ENCODE assay signal across 8 cellular contexts in the genomic region with DNA sequence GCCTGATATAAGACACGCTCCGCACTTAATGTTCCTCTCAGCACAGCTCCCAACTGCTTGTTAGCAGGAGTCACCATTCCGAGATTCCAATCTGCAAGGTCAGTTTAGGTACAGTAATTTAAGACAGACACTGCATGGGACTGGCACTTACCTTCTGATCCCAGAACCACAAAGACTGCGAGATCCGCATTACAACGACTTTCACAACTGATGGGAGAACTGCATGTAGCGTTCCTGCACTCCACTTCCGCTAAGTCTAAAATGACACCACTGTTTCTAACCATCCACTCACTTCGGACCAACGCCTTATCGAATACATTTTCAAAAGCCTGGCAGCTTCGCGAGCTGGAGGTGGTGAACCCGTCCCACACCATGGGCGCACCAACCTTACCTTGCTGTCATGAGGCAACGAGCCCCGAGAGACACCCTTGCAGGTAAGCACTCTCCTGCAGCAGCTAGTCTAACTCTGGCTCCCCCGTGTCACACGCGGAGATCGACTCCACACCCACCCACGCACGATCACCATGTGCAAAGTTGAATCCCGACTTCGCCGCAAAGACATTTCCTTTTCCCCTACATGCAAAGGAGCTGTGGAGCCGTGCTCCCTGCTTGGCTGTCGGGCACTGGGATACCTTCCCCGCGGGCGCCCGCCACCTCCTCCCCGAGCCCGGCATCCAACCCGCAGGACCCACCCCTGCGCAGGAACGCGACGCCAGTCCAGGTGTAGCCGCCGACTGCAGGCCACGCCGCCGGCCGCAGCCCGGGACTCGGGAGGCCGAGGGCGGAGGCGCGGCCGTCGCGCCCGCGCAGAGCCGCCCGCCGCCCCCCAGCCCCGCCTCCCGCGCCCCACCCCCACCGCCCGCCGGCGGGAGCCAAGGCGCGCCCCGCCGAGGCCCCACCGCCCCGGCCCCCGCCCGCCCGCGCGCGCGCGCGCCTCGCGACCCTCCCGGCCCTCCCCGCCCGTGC. TPM values are rescaled to one million over a fixed set of nuclear protein-coding genes. Genes with fewer than 3 reads are reported as not detected.
DNase-seq lines count a peak whose midpoint lies in the region; ATAC-seq and TF ChIP-seq lines count a peak whose summit lies in the region.

No MANE protein-coding gene starts in this region.

- H3K79me2 ChIP-seq in neural progenitor cell (ENCODE audit: low read depth), result peaks cover 93% of the 10 kb centered on the region

- no peaks in the 10 kb centered on the region for H3K27me3 ChIP-seq in CD8-positive, alpha-beta memory T cell (ENCODE audit: insufficient read depth, low read length, poor library complexity, severe bottlenecking)
- no peaks in the 10 kb centered on the region for H3K27me3 ChIP-seq in Peyer's patch
- no peaks in the 10 kb centered on the region for H3K27me3 ChIP-seq in neural progenitor cell
- H3K27me3 ChIP-seq in subcutaneous abdominal adipose tissue (ENCODE audit: control insufficient read depth in 5 of 5, insufficient read depth in 4 of 5, low read length in 5 of 5), result no peaks in the 10 kb centered on the region

- H3K4me1 Mint-ChIP-seq in CD8-positive, alpha-beta memory T cell, result peaks cover 50 to 82% (median 69%) of the 10 kb centered on the region in 3 donors
- peaks cover 25% of the 10 kb centered on the region for H3K4me1 Mint-ChIP-seq in neural progenitor cell

- POLR2A ChIA-PET in CD8-positive, alpha-beta memory T cell (lab: Charles Lee), result interaction anchor here (3.4 kb wide), 1 partner anchor 66 kb away, joined by 18 read pairs; a partner anchor contains a TSS

- H3K9me3 Mint-ChIP-seq in CD8-positive, alpha-beta memory T cell, result no peaks in the 10 kb centered on the region
- no peaks in the 10 kb centered on the region for H3K9me3 Mint-ChIP-seq in neural progenitor cell

- no peaks in the 10 kb centered on the region for H3K36me3 ChIP-seq in CD8-positive, alpha-beta memory T cell (ENCODE audit: insufficient read depth, low read length)
- no peaks in the 10 kb centered on the region for H3K36me3 ChIP-seq in Peyer's patch
- H3K36me3 ChIP-seq in neural progenitor cell, result no peaks in the 10 kb centered on the region
- H3K36me3 ChIP-seq in subcutaneous abdominal adipose tissue (ENCODE audit: control insufficient read depth in 5 of 5, insufficient read depth in 5 of 5, low read length in 5 of 5), result peaks cover 0 to under 1% (median 0%) of the 10 kb centered on the region in 5 donors

- H3K27me3 Mint-ChIP-seq in CD8-positive, alpha-beta memory T cell, result no peaks in the 10 kb centered on the region
- H3K27me3 Mint-ChIP-seq in neural progenitor cell (ENCODE audit: insufficient read depth, low read depth), result peaks cover 2% of the 10 kb centered on the region

- no peaks in the 10 kb centered on the region for H3K9me3 ChIP-seq in CD8-positive, alpha-beta memory T cell (ENCODE audit: low read length)
- H3K9me3 ChIP-seq in Peyer's patch (no peaks in the 10 kb centered on the region), neural progenitor cell (ENCODE audit: low read depth) (no peaks in the 10 kb centered on the region), subcutaneous abdominal adipose tissue (ENCODE audit: control insufficient read depth in 5 of 5, low read length in 5 of 5) (no peaks in the 10 kb centered on the region)

- peak overlapping the region; percentile 71 for H3K27ac ChIP-seq in CD8-positive, alpha-beta memory T cell (ENCODE audit: low read depth, low read length)
- H3K27ac ChIP-seq in Peyer's patch, result peak overlapping the region; percentile 91 to 99 (median 95)
- peak overlapping the region; percentile 75 for H3K27ac ChIP-seq in neural progenitor cell
- peak overlapping the region; percentile 84 for H3K27ac ChIP-seq in subcutaneous abdominal adipose tissue (ENCODE audit: low read depth, low read length)

- DNase-seq in CD8-positive, alpha-beta memory T cell, result peak; percentile 25 to 64 (median 41)
- DNase-seq in HK-2 (ENCODE audit: unreplicated experiment), result peak; percentile 56
- DNase-seq in Peyer's patch, result peak; percentile 47 to 82 (median 68)
- DNase-seq in activated T-helper 9 cell treated with anti-CD3 and anti-CD28 coated beads, Interleukin-2, amount 50 U/mL, for 16 hours (ENCODE audit: low read depth), result peak; percentile 20
- DNase-seq in fibroblast of the aortic adventitia (ENCODE audit: low read depth), result peak; percentile 49
- peak; percentile 85 for DNase-seq in neural progenitor cell (ENCODE audit: low spot score)

- ATAC-seq in GM19455 (IDR thresholded peaks at IDR 0.05; ENCODE audit: unreplicated experiment), result peak; percentile 44

- TF ChIP-seq POLR2A in Peyer's patch (IDR thresholded peaks at IDR 0.05), result no peak

- CTCF ChIA-PET in CD8-positive, alpha-beta memory T cell (lab: Charles Lee), result interaction anchor here (1.1 to 4.5 kb wide), 3 partner anchors 8 to 67 kb away, joined by 3 to 19 read pairs (median 5); a partner anchor contains a TSS

- H3K4me1 ChIP-seq in CD8-positive, alpha-beta memory T cell (ENCODE audit: insufficient read depth, low read length), result peaks cover 38% of the 10 kb centered on the region
- H3K4me1 ChIP-seq in Peyer's patch (peaks cover 0 to 23% (median 9%) of the 10 kb centered on the region in 4 donors), neural progenitor cell (peaks cover 16% of the 10 kb centered on the region), subcutaneous abdominal adipose tissue (ENCODE audit: control insufficient read depth in 5 of 5, insufficient read depth in 5 of 5, low read length in 5 of 5) (peaks cover 4 to 63% (median 51%) of the 10 kb centered on the region in 5 donors)

- peaks cover 0 to 22% (median 0%) of the 10 kb centered on the region in 3 donors for H3K36me3 Mint-ChIP-seq in CD8-positive, alpha-beta memory T cell
- peaks cover 3% of the 10 kb centered on the region for H3K36me3 Mint-ChIP-seq in neural progenitor cell

- H3K9ac ChIP-seq in neural progenitor cell (peak overlapping the region; percentile 36), subcutaneous abdominal adipose tissue (ENCODE audit: low read length in 5 of 5) (peak overlapping the region; percentile 59 to 90 (median 74))

- H3K4me2 ChIP-seq in neural progenitor cell, result peak overlapping the region; percentile 95

- TF ChIP-seq CTCF in Peyer's patch (IDR thresholded peaks at IDR 0.05) (no peak), fibroblast of the aortic adventitia (IDR thresholded peaks at IDR 0.05; ENCODE audit: insufficient read depth, low read length) (no peak), neural progenitor cell (IDR thresholded peaks at IDR 0.05) (no peak)

- H4K20me1 ChIP-seq in neural progenitor cell (ENCODE audit: low read depth), result peaks cover 46% of the 10 kb centered on the region

- H3K4me3 ChIP-seq in CD8-positive, alpha-beta memory T cell (ENCODE audit: low read length), result peak overlapping the region; percentile 89
- peak overlapping the region; percentile 85 to 99 (median 97) for H3K4me3 ChIP-seq in Peyer's patch
- H3K4me3 ChIP-seq in fibroblast of the aortic adventitia (ENCODE audit: low read depth, low read length), result peak overlapping the region; percentile 89
- peak overlapping the region; percentile 85 for H3K4me3 ChIP-seq in neural progenitor cell
- peak overlapping the region; percentile 85 to 98 (median 94) for H3K4me3 ChIP-seq in subcutaneous abdominal adipose tissue (ENCODE audit: low read depth in 1 of 5, low read length in 5 of 5)

- peak overlapping the region; percentile 85 to 96 (median 93) for H3K4me3 Mint-ChIP-seq in CD8-positive, alpha-beta memory T cell
- peak overlapping the region; percentile 97 for H3K4me3 Mint-ChIP-seq in neural progenitor cell

- peak overlapping the region; percentile 81 for H2AFZ ChIP-seq in neural progenitor cell (replicated peaks)

- H3F3A ChIP-seq in neural progenitor cell (ENCODE audit: low read depth), result peaks cover 13% of the 10 kb centered on the region

- H3K27ac Mint-ChIP-seq in CD8-positive, alpha-beta memory T cell, result peak overlapping the region; percentile 74 to 98 (median 90)
- H3K27ac Mint-ChIP-seq in neural progenitor cell, result peak overlapping the region; percentile 2

RNA-seq across cellular contexts. Expression of a gene that starts 0.7 kb away (rescaled TPM):
- total RNA-seq in CD8-positive, alpha-beta memory T cell, result 10 to 100 TPM; 30.5 to 31.7 TPM
- polyA plus RNA-seq in CD8-positive, alpha-beta memory T cell, result 7.2 TPM
- total RNA-seq in Peyer's patch (10 to 100 TPM; 10.5 to 33.0 (median 24.3) TPM), fibroblast of the aortic adventitia (ENCODE audit: low replicate concordance) (9.9 and 14.3 TPM in 2 replicates), neural progenitor cell (ENCODE audit: low replicate concordance) (8.5 and 12.3 TPM in 2 replicates)

RNA-seq across cellular contexts. Expression of a gene that starts 0.9 kb away (rescaled TPM):
- 10 to 100 TPM; 37.6 to 38.2 TPM for total RNA-seq in CD8-positive, alpha-beta memory T cell
- 6.5 TPM for polyA plus RNA-seq in CD8-positive, alpha-beta memory T cell
- total RNA-seq in Peyer's patch (10 to 100 TPM in 2 of 4 donors, 1 to 10 TPM in 2; 3.7 to 10.7 (median 8.3) TPM), fibroblast of the aortic adventitia (ENCODE audit: low replicate concordance) (9.6 and 10.7 TPM in 2 replicates), neural progenitor cell (ENCODE audit: low replicate concordance) (10.3 and 12.9 TPM in 2 replicates)

Comparison
In these comparisons a context has a peak if more than half of its experiments do, and no peak if none do; other contexts are left out.
1. Peak in every context shown above with its lines: DNase-seq, ATAC-seq, H3K4me3 ChIP-seq and H3K27ac ChIP-seq.
2. DNase-seq: peak in every context shown above with its lines; median percentile 85 in neural progenitor cell; 68 in Peyer's patch; 56 in HK-2; 49 in fibroblast of the aortic adventitia; 41 in CD8-positive, alpha-beta memory T cell; 20 in activated T-helper 9 cell treated with anti-CD3 and anti-CD28 coated beads, Interleukin-2, amount 50 U/mL, for 16 hours.